In genomic region chr1:6421266-6421665, GRCh38 we compare ENCODE assay signal across 17 cellular contexts. TPM values are rescaled to one million over a fixed set of nuclear protein-coding genes. Genes with fewer than 3 reads are reported as not detected.
A peak's percentile ranks its signal among the peaks of the same experiment; 100 is the strongest.
DNase-seq lines count a peak whose midpoint lies in the region; ATAC-seq and TF ChIP-seq lines count a peak whose summit lies in the region.
"Had no signal": no experiment of that assay in that cellular context is flagged by ENCODE, and none has a peak within 500 bp of the region (broad histone marks: within the 10 kb centered on the region; RNA-seq: fewer than 3 reads in every experiment).

No MANE protein-coding gene starts in this region.

- CTCF ChIA-PET in RWPE1 (lab: Yijun Ruan, JAX), result interaction anchor here (0.7 to 6.8 kb wide), 3 partner anchors 10 to 268 kb away, joined by 3 to 85 read pairs (median 4); no protein-coding TSS in a partner anchor

- H3K9me3 ChIP-seq in esophagus squamous epithelium, result no peaks in the 10 kb centered on the region
- H3K9me3 ChIP-seq: SJCRH30 had no signal

- no peak for DNase-seq in natural killer cell
- no peak for DNase-seq in natural killer cell treated with Interleukin-12 subunit alpha and Interleukin-12 subunit beta and Interleukin-15 and Interleukin-18, amount 100 ng/mL, for 72 hours (ENCODE audit: low spot score)
- no peak for DNase-seq in RWPE1 (ENCODE audit: low spot score)
- no peak for DNase-seq in esophagus squamous epithelium (lab: John Stamatoyannopoulos, UW)
- no peak for DNase-seq in activated CD4-positive, alpha-beta T cell treated with anti-CD3 and anti-CD28 coated beads, Interleukin-2, amount 50 U/mL, for 1 hour
- no peak for DNase-seq in NCI-H2171 treated with DMSO at 0.1 percent for 48 hours (lab: John Stamatoyannopoulos, UW)
- DNase-seq: DMS79, MM.1S, NCI-H1048, NCI-H1417 treated with DMSO at 0.1 percent for 48 hours, NCI-H187, NCI-H446 treated with DMSO at 0.1 percent for 48 hours, SJCRH30, T-helper 1 cell had no signal

- H3K4me1 ChIP-seq in esophagus squamous epithelium, result peaks cover 52 to 98% (median 68%) of the 10 kb centered on the region in 3 donors
- H3K4me1 ChIP-seq: SJCRH30 had no signal

- POLR2A ChIA-PET in RWPE1 (lab: Yijun Ruan, JAX; ENCODE audit: low non-redundant PET), result no interaction called here

- TF ChIP-seq POLR2A in esophagus squamous epithelium (IDR thresholded peaks at IDR 0.05), result no peak

- peak overlapping the region; percentile 88 for H3K27ac ChIP-seq in RWPE1
- H3K27ac ChIP-seq in esophagus squamous epithelium, result peak overlapping the region in 3 of 4 donors; percentile 27 to 90 (median 90)
- H3K27ac ChIP-seq: SJCRH30 had no signal

- TF ChIP-seq CTCF in natural killer cell (IDR thresholded peaks at IDR 0.05), result no peak
- no peak for TF ChIP-seq CTCF in RWPE1 (conservative IDR thresholded peaks at IDR 0.05; ENCODE audit: low read depth)
- no peak for TF ChIP-seq CTCF in esophagus squamous epithelium (IDR thresholded peaks at IDR 0.05)

- peaks cover under 1 to 100% (median 6%) of the 10 kb centered on the region in 4 donors for H3K27me3 ChIP-seq in esophagus squamous epithelium

- intact Hi-C loops in natural killer cell (cut with micrococcal nuclease), result no loop called here
- intact Hi-C loops in esophagus squamous epithelium (cut with DNase I), result no loop called here

- WGBS in esophagus squamous epithelium, 2 donors, result 44 to 51% methylated on average over 3 to 4 of the region's 4 CpGs

- peak overlapping the region; percentile 13 for H3K4me3 Mint-ChIP-seq in natural killer cell
- H3K4me3 Mint-ChIP-seq in natural killer cell treated with Interleukin-12 subunit alpha and Interleukin-12 subunit beta and Interleukin-15 and Interleukin-18, amount 100 ng/mL, for 72 hours, result no peak overlapping the region

- H3K36me3 ChIP-seq in esophagus squamous epithelium, result no peaks in the 10 kb centered on the region
- H3K36me3 ChIP-seq: SJCRH30 had no signal

- no peaks in the 10 kb centered on the region for H3K9me3 Mint-ChIP-seq in natural killer cell
- H3K9me3 Mint-ChIP-seq in natural killer cell treated with Interleukin-12 subunit alpha and Interleukin-12 subunit beta and Interleukin-15 and Interleukin-18, amount 100 ng/mL, for 72 hours, result no peaks in the 10 kb centered on the region

- ATAC-seq in natural killer cell (no peak), HG02885 (IDR thresholded peaks at IDR 0.05; ENCODE audit: poor library complexity, unreplicated experiment) (no peak)
- ATAC-seq in natural killer cell treated with Interleukin-12 subunit alpha and Interleukin-12 subunit beta and Interleukin-15 and Interleukin-18, amount 100 ng/mL, for 72 hours, result no peak
- ATAC-seq: Panc1 had no signal

- no peak overlapping the region for H3K27ac Mint-ChIP-seq in natural killer cell
- H3K27ac Mint-ChIP-seq in natural killer cell treated with Interleukin-12 subunit alpha and Interleukin-12 subunit beta and Interleukin-15 and Interleukin-18, amount 100 ng/mL, for 72 hours, result no peak overlapping the region

- peaks cover 16 to 45% of the 10 kb centered on the region in 2 donors for H3K27me3 Mint-ChIP-seq in natural killer cell (ENCODE audit: low read depth in 2 of 2)
- H3K27me3 Mint-ChIP-seq in natural killer cell treated with Interleukin-12 subunit alpha and Interleukin-12 subunit beta and Interleukin-15 and Interleukin-18, amount 100 ng/mL, for 72 hours, result peaks cover 14 to 30% of the 10 kb centered on the region in 2 donors

- H3K4me3 ChIP-seq in esophagus squamous epithelium, result no peak overlapping the region
- H3K4me3 ChIP-seq: K562, SJCRH30 had no signal

- no peaks in the 10 kb centered on the region for H3K36me3 Mint-ChIP-seq in natural killer cell
- no peaks in the 10 kb centered on the region for H3K36me3 Mint-ChIP-seq in natural killer cell treated with Interleukin-12 subunit alpha and Interleukin-12 subunit beta and Interleukin-15 and Interleukin-18, amount 100 ng/mL, for 72 hours

- H3K4me1 Mint-ChIP-seq in natural killer cell, result peaks cover 0 to 8% of the 10 kb centered on the region in 2 donors
- H3K4me1 Mint-ChIP-seq in natural killer cell treated with Interleukin-12 subunit alpha and Interleukin-12 subunit beta and Interleukin-15 and Interleukin-18, amount 100 ng/mL, for 72 hours (ENCODE audit: low read depth in 2 of 2), result peaks cover 0 to 7% of the 10 kb centered on the region in 2 donors

RNA-seq across cellular contexts. Expression of gene HES2, which starts 1.5 kb away (rescaled TPM):
- total RNA-seq in natural killer cell (not detected), esophagus squamous epithelium (10 to 100 TPM; 40.5 to 51.9 (median 50.2) TPM)
- not detected for total RNA-seq in natural killer cell treated with Interleukin-12 subunit alpha and Interleukin-12 subunit beta and Interleukin-15 and Interleukin-18, amount 100 ng/mL, for 72 hours
- total RNA-seq: SJCRH30 had no signal

RNA-seq across cellular contexts. Expression of gene ESPN, which starts 3.3 kb away (rescaled TPM):
- total RNA-seq in natural killer cell, result 1 to 10 TPM; 1.1 to 2.0 (median 1.7) TPM
- under 1 TPM; 0.14 to 0.84 TPM for total RNA-seq in natural killer cell treated with Interleukin-12 subunit alpha and Interleukin-12 subunit beta and Interleukin-15 and Interleukin-18, amount 100 ng/mL, for 72 hours
- 10 to 100 TPM; 14.5 to 22.2 (median 18.6) TPM for total RNA-seq in esophagus squamous epithelium

RNA-seq across cellular contexts. Expression of gene ACOT7, which starts 27.7 kb away (rescaled TPM):
- total RNA-seq in natural killer cell (10 to 100 TPM; 11.5 to 16.9 (median 15.4) TPM), esophagus squamous epithelium (10 to 100 TPM; 23.5 to 50.7 (median 39.0) TPM)
- total RNA-seq in natural killer cell treated with Interleukin-12 subunit alpha and Interleukin-12 subunit beta and Interleukin-15 and Interleukin-18, amount 100 ng/mL, for 72 hours, result 10 to 100 TPM; 49.5 to 87.5 TPM

RNA-seq across cellular contexts. Expression of gene TNFRSF25, which starts 44.7 kb away (rescaled TPM):
- 10 to 100 TPM; 14.5 to 41.5 (median 19.9) TPM for total RNA-seq in natural killer cell
- 100 to 1,000 TPM in 1 of 2 donors, 10 to 100 TPM in 1; 83.6 to 106 TPM for total RNA-seq in natural killer cell treated with Interleukin-12 subunit alpha and Interleukin-12 subunit beta and Interleukin-15 and Interleukin-18, amount 100 ng/mL, for 72 hours
- total RNA-seq in esophagus squamous epithelium, result 10 to 100 TPM; 22.1 to 47.3 (median 34.3) TPM

Comparison
In these comparisons a context has a peak if more than half of its experiments do, and no peak if none do; other contexts are left out.
1. RNA of gene HES2, which starts 1.5 kb away (total RNA-seq): 40.5 to 51.9 TPM in esophagus squamous epithelium; not detected in natural killer cell treated with Interleukin-12 subunit alpha and Interleukin-12 subunit beta and Interleukin-15 and Interleukin-18, amount 100 ng/mL, for 72 hours and not detected in natural killer cell; every median in the first group is over 10 times any median in the second.
2. RNA of gene ESPN, which starts 3.3 kb away (total RNA-seq): 14.5 to 22.2 TPM in esophagus squamous epithelium; 1.1 to 2.0 TPM in natural killer cell and 0.14 to 0.84 TPM in natural killer cell treated with Interleukin-12 subunit alpha and Interleukin-12 subunit beta and Interleukin-15 and Interleukin-18, amount 100 ng/mL, for 72 hours; every median in the first group is over 4 times any median in the second.